1 cellular context compared by ENCODE assay signal in genomic region chr12:119069029-119069731, GRCh38.
TF ChIP-seq lines count a peak whose summit lies in the region.

No MANE protein-coding gene starts in this region.

TF ChIP-seq in GM23338, 12 proteins besides CTCF, POLR2A, EP300 and RAD21 (continued from another document):
- TF ChIP-seq ZNF462 (CRISPR knock-in tag; IDR thresholded peaks at IDR 0.05) (no peak), ZNF114 (CRISPR knock-in tag; IDR thresholded peaks at IDR 0.05) (no peak)
